25 cellular contexts compared by ENCODE assay signal in the genomic region with DNA sequence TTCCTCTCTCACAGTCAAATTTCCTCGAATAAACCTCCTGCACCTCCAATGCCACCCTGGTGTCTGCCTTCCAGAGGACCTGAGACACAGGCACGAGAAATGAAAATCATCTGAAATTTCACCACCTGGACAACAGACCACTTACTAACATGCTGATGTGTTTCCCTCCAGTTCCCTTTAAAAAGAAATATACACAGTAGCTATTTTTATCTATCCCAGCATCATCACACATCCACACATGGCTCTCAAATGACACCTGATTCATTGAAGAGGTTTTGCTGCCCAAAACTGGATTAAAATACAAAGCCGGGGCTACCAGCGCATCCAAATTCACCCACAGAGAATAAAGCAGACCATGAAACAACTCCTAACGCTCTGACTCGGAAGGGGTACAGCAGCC. TPM values are rescaled to one million over a fixed set of nuclear protein-coding genes. Genes with fewer than 3 reads are reported as not detected.
A peak's percentile ranks its signal among the peaks of the same experiment; 100 is the strongest.
DNase-seq lines count a peak whose midpoint lies in the region; ATAC-seq, FAIRE-seq and TF ChIP-seq lines count a peak whose summit lies in the region.
"Had no signal": no experiment of that assay in that cellular context is flagged by ENCODE, and none has a peak within 500 bp of the region (broad histone marks: within the 10 kb centered on the region; RNA-seq: fewer than 3 reads in every experiment).

No MANE protein-coding gene starts in this region.

- no peak overlapping the region for H3K4ac ChIP-seq in mesenchymal stem cell (ENCODE audit: low read depth in 1 of 2, low read length in 2 of 2)

- TF ChIP-seq CTCF in sigmoid colon (IDR thresholded peaks at IDR 0.05), result no peak
- TF ChIP-seq CTCF in kidney (IDR thresholded peaks at IDR 0.05; ENCODE audit: borderline replicate concordance, extremely low read depth, insufficient read depth), result no peak

- no peak overlapping the region for H4K91ac ChIP-seq in mesenchymal stem cell (ENCODE audit: low read length)

- H3K14ac ChIP-seq in mesenchymal stem cell (ENCODE audit: low read length in 2 of 2), result no peak overlapping the region

- FAIRE-seq in kidney (lab: Jason Lieb, UNC), result no peak
- FAIRE-seq: GM19239, HepG2 had no signal

- H2BK5ac ChIP-seq in mesenchymal stem cell (ENCODE audit: low read depth, low read length, poor library complexity, severe bottlenecking), result no peak overlapping the region

- H2BK12ac ChIP-seq in mesenchymal stem cell (ENCODE audit: low read length in 2 of 2), result no peak overlapping the region

- no peak overlapping the region for H3K23ac ChIP-seq in mesenchymal stem cell (ENCODE audit: low read length in 2 of 2)

- peaks cover 0 to 5% (median 0%) of the 10 kb centered on the region in 4 donors for H3K4me1 Mint-ChIP-seq in CD4-positive, CD25-positive, alpha-beta regulatory T cell

- H3K4me2 ChIP-seq in mesenchymal stem cell (ENCODE audit: low read length, poor library complexity, severe bottlenecking), result no peak overlapping the region

- no peak overlapping the region for H2BK120ac ChIP-seq in mesenchymal stem cell (ENCODE audit: low read depth, low read length)

- H2BK15ac ChIP-seq in mesenchymal stem cell (ENCODE audit: low read depth, poor library complexity, severe bottlenecking), result no peak overlapping the region

- H3K27me3 Mint-ChIP-seq in CD4-positive, CD25-positive, alpha-beta regulatory T cell, result no peaks in the 10 kb centered on the region
- H3K27me3 Mint-ChIP-seq: CD8-positive, alpha-beta memory T cell had no signal

- H3K27me3 ChIP-seq in CD4-positive, CD25-positive, alpha-beta regulatory T cell (ENCODE audit: control insufficient read depth, insufficient read depth, low read length), result no peaks in the 10 kb centered on the region
- no peaks in the 10 kb centered on the region for H3K27me3 ChIP-seq in H7 (ENCODE audit: control insufficient read depth, insufficient read depth, low read length)
- H3K27me3 ChIP-seq in mesenchymal stem cell (ENCODE audit: control insufficient read depth in 1 of 2, insufficient read depth in 1 of 2, low read length in 2 of 2), result no peaks in the 10 kb centered on the region
- H3K27me3 ChIP-seq in sigmoid colon, result no peaks in the 10 kb centered on the region
- H3K27me3 ChIP-seq: Peyer's patch had no signal

- H4K8ac ChIP-seq in mesenchymal stem cell (ENCODE audit: low read length), result no peak overlapping the region

- H3K9ac ChIP-seq in mesenchymal stem cell (ENCODE audit: low read length), result peak overlapping the region; percentile 22
- H3K9ac ChIP-seq in kidney (ENCODE audit: low read length in 2 of 2), result no peak overlapping the region

- H3K27ac Mint-ChIP-seq in CD4-positive, CD25-positive, alpha-beta regulatory T cell, result peak overlapping the region in 2 of 3 donors; percentile 57 to 65

- WGBS in mesenchymal stem cell, result 92% methylated on average over 5 of the region's 6 CpGs
- 92 to 94% methylated on average over 6 of the region's 6 CpGs for WGBS in sigmoid colon, 2 donors

- no peaks in the 10 kb centered on the region for H3K4me1 ChIP-seq in CD4-positive, CD25-positive, alpha-beta regulatory T cell (ENCODE audit: control insufficient read depth, insufficient read depth, low read length, poor library complexity, severe bottlenecking)
- H3K4me1 ChIP-seq in mesenchymal stem cell (ENCODE audit: control insufficient read depth, insufficient read depth, low read depth, low read length) (peaks cover 2% of the 10 kb centered on the region), sigmoid colon (peaks cover 0 to 8% (median 2%) of the 10 kb centered on the region in 4 donors), kidney (ENCODE audit: control insufficient read depth in 1 of 2, insufficient read depth in 1 of 2, low read depth in 1 of 2, low read length in 2 of 2) (peaks cover 0 to 3% of the 10 kb centered on the region in 2 donors)
- H3K4me1 ChIP-seq: Peyer's patch had no signal

- H3K9me3 ChIP-seq in CD4-positive, CD25-positive, alpha-beta regulatory T cell (ENCODE audit: control insufficient read depth in 2 of 2, low read length in 2 of 2), result no peaks in the 10 kb centered on the region
- H3K9me3 ChIP-seq in mesenchymal stem cell (ENCODE audit: control insufficient read depth, low read length) (no peaks in the 10 kb centered on the region), sigmoid colon (no peaks in the 10 kb centered on the region), kidney (ENCODE audit: control insufficient read depth in 1 of 2, low read length in 2 of 2) (no peaks in the 10 kb centered on the region)
- H3K9me3 ChIP-seq: Peyer's patch had no signal

- H3K18ac ChIP-seq in mesenchymal stem cell (ENCODE audit: low read depth in 1 of 2, low read length in 2 of 2), result no peak overlapping the region

- H3K4me3 Mint-ChIP-seq in CD4-positive, CD25-positive, alpha-beta regulatory T cell, result no peak overlapping the region
- H3K4me3 Mint-ChIP-seq: CD8-positive, alpha-beta memory T cell had no signal

- ATAC-seq in CD4-positive, CD25-positive, alpha-beta regulatory T cell (ENCODE audit: low read depth in 2 of 2), result no peak
- ATAC-seq in GM21576 (IDR thresholded peaks at IDR 0.05; ENCODE audit: unreplicated experiment), result no peak

- DNase-seq in CD4-positive, CD25-positive, alpha-beta regulatory T cell, result no peak
- DNase-seq in H7, result peak; percentile 9
- no peak for DNase-seq in mesenchymal stem cell
- peak; percentile 19 for DNase-seq in sigmoid colon
- DNase-seq in kidney, result no peak
- no peak for DNase-seq in activated CD4-positive, alpha-beta T cell treated with anti-CD3 and anti-CD28 coated beads for 48 hours
- DNase-seq: CD8-positive, alpha-beta memory T cell; DMS 273 treated with DMSO at 0.1 percent for 48 hours; DMS79; EL; GDM1; Karpas-422; NCI-H1092; NCI-H1436; NCI-H2081 treated with DMSO at 0.1 percent for 48 hours; NCI-H2171; NCI-H226; NCI-H510A; NCI-H69; Peyer's patch; SHP77 treated with DMSO at 0.1 percent for 48 hours had no signal

- no peak overlapping the region for H3K27ac ChIP-seq in CD4-positive, CD25-positive, alpha-beta regulatory T cell (ENCODE audit: insufficient read depth, low read length, poor library complexity, severe bottlenecking)
- H3K27ac ChIP-seq in mesenchymal stem cell (ENCODE audit: low read length, poor library complexity, severe bottlenecking) (no peak overlapping the region), sigmoid colon (no peak overlapping the region), kidney (ENCODE audit: low read depth in 2 of 2, low read length in 2 of 2) (no peak overlapping the region)
- H3K27ac ChIP-seq: Peyer's patch, SK-N-MC had no signal

- H2AK5ac ChIP-seq in mesenchymal stem cell (ENCODE audit: low read length, severe bottlenecking), result no peak overlapping the region

- no peak for TF ChIP-seq POLR2A in sigmoid colon (IDR thresholded peaks at IDR 0.05)

- H2AFZ ChIP-seq in mesenchymal stem cell (ENCODE audit: low read depth, low read length), result no peak overlapping the region

- intact Hi-C loops in sigmoid colon (cut with DNase I), result loop anchor here (1.0 to 10.0 kb wide), 2 partner anchors 239 to 824 kb away; no protein-coding TSS in a partner anchor
- intact Hi-C loops in kidney (cut with DNase I), result no loop called here

- H3K36me3 Mint-ChIP-seq in CD4-positive, CD25-positive, alpha-beta regulatory T cell, result peaks cover 26% of the 10 kb centered on the region

- peaks cover 38% of the 10 kb centered on the region for H3K79me1 ChIP-seq in mesenchymal stem cell (replicated peaks; ENCODE audit: low read length, poor library complexity, severe bottlenecking)

- peaks cover 0 to 2% (median 0%) of the 10 kb centered on the region in 7 donors for H3K9me3 Mint-ChIP-seq in CD4-positive, CD25-positive, alpha-beta regulatory T cell
- H3K9me3 Mint-ChIP-seq: CD8-positive, alpha-beta memory T cell had no signal

- no peak for TF ChIP-seq EP300 in sigmoid colon (IDR thresholded peaks at IDR 0.05)

- H3K4me3 ChIP-seq in CD4-positive, CD25-positive, alpha-beta regulatory T cell (ENCODE audit: low read depth, low read length), result no peak overlapping the region
- no peak overlapping the region for H3K4me3 ChIP-seq in H7 (ENCODE audit: insufficient read depth, low read depth, low read length)
- H3K4me3 ChIP-seq in mesenchymal stem cell (ENCODE audit: insufficient read depth in 1 of 2, low read depth in 1 of 2, low read length in 2 of 2), result no peak overlapping the region
- no peak overlapping the region for H3K4me3 ChIP-seq in sigmoid colon
- H3K4me3 ChIP-seq in kidney (ENCODE audit: low read length in 2 of 2), result no peak overlapping the region
- H3K4me3 ChIP-seq: Peyer's patch, SK-N-MC had no signal

- H3K36me3 ChIP-seq in CD4-positive, CD25-positive, alpha-beta regulatory T cell (ENCODE audit: control insufficient read depth, insufficient read depth, low read length), result peaks cover 86% of the 10 kb centered on the region
- H3K36me3 ChIP-seq in H7 (replicated peaks; ENCODE audit: control insufficient read depth, insufficient read depth, low read length), result peaks cover 51% of the 10 kb centered on the region
- H3K36me3 ChIP-seq in mesenchymal stem cell (ENCODE audit: control insufficient read depth in 1 of 2, insufficient read depth in 2 of 2, low read depth in 1 of 2, low read length in 2 of 2), result peaks cover 71 to 85% of the 10 kb centered on the region in 2 experiments
- H3K36me3 ChIP-seq in sigmoid colon, result peaks cover 27 to 100% (median 63%) of the 10 kb centered on the region in 4 donors
- H3K36me3 ChIP-seq in kidney (ENCODE audit: control insufficient read depth in 1 of 2, insufficient read depth in 2 of 2, low read length in 2 of 2), result peaks cover 38 to 53% of the 10 kb centered on the region in 2 donors

RNA-seq across cellular contexts. Expression of a gene that starts 13.9 kb away (rescaled TPM):
- 62.5 TPM for total RNA-seq in CD4-positive, CD25-positive, alpha-beta regulatory T cell
- 10 to 100 TPM; 47.3 to 53.3 (median 48.9) TPM for polyA plus RNA-seq in CD4-positive, CD25-positive, alpha-beta regulatory T cell
- 120 and 125 TPM in 2 replicates for total RNA-seq in H7 (2014; rRNA removed; shearing (Covaris generic))
- polyA plus RNA-seq in mesenchymal stem cell (2013, experiment 1 of 2), result 35.5 TPM
- 37.2 TPM for polyA plus RNA-seq in mesenchymal stem cell (2013, experiment 2 of 2)
- total RNA-seq in sigmoid colon (10 to 100 TPM; 46.9 to 67.0 (median 50.2) TPM), kidney (57.4 TPM)
- polyA plus RNA-seq in sigmoid colon (10 to 100 TPM; 12.7 to 39.6 (median 18.0) TPM), kidney (ENCODE audit: insufficient read depth, low read depth, low replicate concordance) (29.7 TPM)

Comparison
In these comparisons a context has a peak if more than half of its experiments do, and no peak if none do; other contexts are left out.
1. DNase-seq: peak in H7 (single experiment) and sigmoid colon (single experiment); none in CD4-positive, CD25-positive, alpha-beta regulatory T cell (0 of 3), mesenchymal stem cell (single experiment), kidney (single experiment) and activated CD4-positive, alpha-beta T cell treated with anti-CD3 and anti-CD28 coated beads for 48 hours (single experiment).